In genomic region chr13:98484289-98485219, GRCh38 we compare ENCODE assay signal across 8 cellular contexts.
DNase-seq lines count a peak whose midpoint lies in the region; ATAC-seq, FAIRE-seq and TF ChIP-seq lines count a peak whose summit lies in the region.

No MANE protein-coding gene starts in this region.

- H3K9me2 ChIP-seq in HCT116 (ENCODE audit: insufficient read depth): no peaks in the 10 kb centered on the region

- intact Hi-C loops in HCT116 (cut with micrococcal nuclease) (loop anchor here (2.0 kb wide), 2 partner anchors 24 to 86 kb away; no protein-coding TSS in a partner anchor), mucosa of descending colon (cut with DNase I, micrococcal nuclease) (no loop called here)

- peaks cover 96% of the 10 kb centered on the region for H3K79me2 ChIP-seq in HCT116 (ENCODE audit: insufficient read depth, low read length)

- peaks cover 15% of the 10 kb centered on the region for H3K36me3 Mint-ChIP-seq in activated CD8-positive, alpha-beta T cell treated with anti-CD3 and anti-CD28 coated beads, Interleukin-2, amount 10 ng/mL, durations not matched to agents 7 days and 5 days (ENCODE audit: low read depth)

- no peak for TF ChIP-seq RAD21 in HCT116 (IDR thresholded peaks at IDR 0.05; ENCODE audit: low read depth)

- TSS peak; percentile 69 for BruUV-seq in HCT116 (replicated peaks; lab: Mats Ljungman, UMichigan)

- H3K27me3 ChIP-seq in HCT116 (ENCODE audit: insufficient read depth, low read length): no peaks in the 10 kb centered on the region

- RAD21 ChIA-PET in HCT116 (lab: Charles Lee; ENCODE audit: low non-redundant PET in 1 of 2, low total read pairs in 2 of 2, uncharacterized antibody in 2 of 2, unreplicated experiment in 2 of 2): interaction anchor here in 1 of 2 experiments (0.7 to 0.9 kb wide), 2 partner anchors 25 to 86 kb away, joined by 3 to 7 read pairs; no protein-coding TSS in a partner anchor

- no peaks in the 10 kb centered on the region for H3K27me3 Mint-ChIP-seq in activated CD8-positive, alpha-beta T cell treated with anti-CD3 and anti-CD28 coated beads, Interleukin-2, amount 10 ng/mL, durations not matched to agents 7 days and 5 days (ENCODE audit: low read depth)

- POLR2A ChIA-PET in HCT116 (lab: Charles Lee): interaction anchor here (0.7 to 2.0 kb wide), 16 partner anchors 8 to 188 kb away, joined by 3 to 23 read pairs (median 4); partner anchors contain the start of gene STK24
- POLR2A ChIA-PET in activated CD8-positive, alpha-beta T cell treated with anti-CD3 and anti-CD28 coated beads, Interleukin-2, amount 10 ng/mL, durations not matched to agents 7 days and 5 days (lab: Charles Lee): interaction anchor here (1.5 kb wide), 1 partner anchor 8 kb away, joined by 3 read pairs; no protein-coding TSS in a partner anchor

- H3K4me1 Mint-ChIP-seq in activated CD8-positive, alpha-beta T cell treated with anti-CD3 and anti-CD28 coated beads, Interleukin-2, amount 10 ng/mL, durations not matched to agents 7 days and 5 days (ENCODE audit: low read depth): peaks cover 70% of the 10 kb centered on the region

- 0 out of 6 replicates have a peak, but pooled peaks of 1 of the 3 experiments have one; percentile 3 for TF ChIP-seq CTCF in HCT116 (IDR thresholded peaks at IDR 0.05 in 2 of 3, conservative IDR thresholded peaks at IDR 0.05 in 1 of 3; ENCODE audit: borderline replicate concordance in 1 of 3, insufficient read depth in 1 of 3, low read depth in 2 of 3, low read length in 2 of 3)
- no peak for TF ChIP-seq CTCF in mucosa of descending colon (IDR thresholded peaks at IDR 0.05)

- H3K27ac ChIP-seq in HCT116 (ENCODE audit: low read depth, low read length): peak overlapping the region; percentile 73

- H3K4me1 ChIP-seq in HCT116 (ENCODE audit: control insufficient read depth in 1 of 2, insufficient read depth in 2 of 2, low read length in 2 of 2): peaks cover 36 to 83% of the 10 kb centered on the region in 2 experiments
- peaks cover 56% of the 10 kb centered on the region for H3K4me1 ChIP-seq in mucosa of descending colon (ENCODE audit: low read depth)

- H3K9ac ChIP-seq in HCT116 (ENCODE audit: low read length): peak overlapping the region; percentile 62

- CTCF ChIA-PET in HCT116 (lab: Charles Lee): interaction anchor here (0.9 to 2.3 kb wide), 6 partner anchors 24 to 358 kb away, joined by 3 to 7 read pairs (median 4); no protein-coding TSS in a partner anchor
- CTCF ChIA-PET in activated CD8-positive, alpha-beta T cell treated with anti-CD3 and anti-CD28 coated beads, Interleukin-2, amount 10 ng/mL, durations not matched to agents 7 days and 5 days (lab: Charles Lee): interaction anchor here (1.1 to 2.2 kb wide), 3 partner anchors 20 to 169 kb away, joined by 3 to 13 read pairs (median 6); no protein-coding TSS in a partner anchor

- no peak overlapping the region for H2AFZ ChIP-seq in HCT116 (ENCODE audit: low read depth, low read length, poor library complexity, severe bottlenecking)

- TF ChIP-seq POLR2A in HCT116 (IDR thresholded peaks at IDR 0.05; ENCODE audit: borderline replicate concordance, extremely low read depth, insufficient read depth, insufficient read length): no peak

- peak; percentile 90 for DNase-seq in COLO668 (lab: John Stamatoyannopoulos, UW; ENCODE audit: unreplicated experiment)
- peak; percentile 97 for DNase-seq in HCT116 (ENCODE audit: low read depth, low spot score)
- DNase-seq in NCI-H510A treated with DMSO at 0.1 percent for 48 hours (lab: John Stamatoyannopoulos, UW): peak; percentile 86
- DNase-seq in activated CD8-positive, alpha-beta T cell treated with anti-CD3 and anti-CD28 coated beads, Interleukin-2, amount 10 ng/mL, durations not matched to agents 7 days and 5 days: peak; percentile 49
- DNase-seq in mucosa of descending colon: peak; percentile 79 to 87 (median 83)
- peak; percentile 32 to 61 for DNase-seq in stimulated activated CD8-positive, alpha-beta memory T cell treated with anti-CD3 and anti-CD28 coated beads, Interleukin-4, amount 100 ng/mL, for 4 hours (ENCODE audit: low read depth in 2 of 2, low spot score in 1 of 2)
- DNase-seq in GF-D8 (lab: John Stamatoyannopoulos, UW): no peak

- peak overlapping the region; percentile 23 for H3K27ac Mint-ChIP-seq in activated CD8-positive, alpha-beta T cell treated with anti-CD3 and anti-CD28 coated beads, Interleukin-2, amount 10 ng/mL, durations not matched to agents 7 days and 5 days

- no peaks in the 10 kb centered on the region for H3K9me3 Mint-ChIP-seq in activated CD8-positive, alpha-beta T cell treated with anti-CD3 and anti-CD28 coated beads, Interleukin-2, amount 10 ng/mL, durations not matched to agents 7 days and 5 days (ENCODE audit: insufficient read depth)

- ATAC-seq in HCT116 (peak; percentile 91), mucosa of descending colon (peak; percentile 88)
- peak; percentile 46 for ATAC-seq in activated CD8-positive, alpha-beta T cell treated with anti-CD3 and anti-CD28 coated beads, Interleukin-2, amount 10 ng/mL, durations not matched to agents 7 days and 5 days

- H3K36me3 ChIP-seq in HCT116 (ENCODE audit: control insufficient read depth in 1 of 2, insufficient read depth in 2 of 2, low read length in 2 of 2) (peaks cover 0 to 3% of the 10 kb centered on the region in 2 experiments; a peak in 1 of 4 replicates), mucosa of descending colon (ENCODE audit: low read depth) (peaks cover 4% of the 10 kb centered on the region)

- H3K9me3 ChIP-seq in HCT116 (ENCODE audit: control insufficient read depth in 1 of 2, insufficient read depth in 1 of 2, low read depth in 1 of 2, low read length in 2 of 2) (no peaks in the 10 kb centered on the region), mucosa of descending colon (no peaks in the 10 kb centered on the region)

- H3K4me2 ChIP-seq in HCT116 (ENCODE audit: low read length): peak overlapping the region; percentile 79

- H3K4me3 ChIP-seq in HCT116 (replicated peaks in 1 of 2; ENCODE audit: low read depth in 1 of 2, low read length in 2 of 2): peak overlapping the region; percentile 25 to 46
- H3K4me3 ChIP-seq in mucosa of descending colon: no peak overlapping the region

- H3K4me3 Mint-ChIP-seq in activated CD8-positive, alpha-beta T cell treated with anti-CD3 and anti-CD28 coated beads, Interleukin-2, amount 10 ng/mL, durations not matched to agents 7 days and 5 days: no peak overlapping the region

- peak; percentile 75 for FAIRE-seq in endometrium (lab: Jason Lieb, UNC)

- 0 out of 2 replicates have a peak, but pooled peaks cover 7% of the 10 kb centered on the region for H4K20me1 ChIP-seq in HCT116 (ENCODE audit: insufficient read depth)

TF ChIP-seq in HCT116, 20 proteins besides CTCF, POLR2A, EP300 and RAD21:
- TF ChIP-seq POLR2AphosphoS5 (IDR thresholded peaks at IDR 0.05; ENCODE audit: low read depth, low read length) (peak; percentile 65), ELF1 (IDR thresholded peaks at IDR 0.05; ENCODE audit: borderline replicate concordance, low read depth) (no peak), YY1 (IDR thresholded peaks at IDR 0.05; ENCODE audit: extremely low read depth, insufficient replicate concordance, low read depth, low read length) (peak; percentile 73)
